Comparison of ENCODE assay signal across 8 cellular contexts in the genomic region with DNA sequence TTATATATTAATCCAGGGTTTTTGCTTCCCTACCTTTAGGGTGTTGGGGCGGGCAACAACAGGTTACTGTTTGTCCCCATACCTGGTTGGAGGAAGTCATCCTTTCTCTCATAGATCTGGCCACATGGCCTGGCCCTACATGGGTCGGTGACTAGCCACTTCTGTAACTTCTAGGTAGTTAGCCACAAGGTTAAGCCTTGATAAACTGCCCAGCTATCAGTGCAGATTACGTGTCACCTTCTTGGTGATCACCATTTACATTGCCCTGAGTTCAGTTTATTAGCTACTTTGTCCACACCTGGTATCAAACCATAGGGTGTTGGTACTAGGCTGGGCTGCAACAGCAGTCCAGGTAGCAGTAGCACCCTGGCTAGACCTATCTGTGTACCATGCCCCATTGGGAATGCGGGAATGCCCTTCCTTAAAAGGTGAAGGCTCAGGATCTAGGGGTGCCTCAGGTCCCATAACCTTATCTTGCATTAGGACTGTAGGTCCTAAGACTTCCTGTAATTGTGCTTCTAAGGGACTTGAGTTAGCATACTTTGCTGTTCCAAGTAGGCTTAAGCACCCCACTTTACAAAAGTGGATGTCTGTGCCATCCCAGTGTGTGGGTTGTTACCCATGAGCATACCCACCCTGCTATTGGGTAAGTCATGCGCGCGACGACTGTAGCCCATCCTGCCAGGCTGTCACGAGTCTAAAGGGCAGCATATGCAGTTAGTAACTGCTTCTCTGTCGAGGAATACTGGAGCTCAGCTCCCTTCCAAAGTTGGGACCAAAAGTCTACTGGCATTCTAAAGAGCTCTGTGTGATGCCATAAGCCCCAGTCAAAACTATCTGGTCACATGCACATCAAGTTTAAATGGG. TPM values are rescaled to one million over a fixed set of nuclear protein-coding genes. Genes with fewer than 3 reads are reported as not detected.
DNase-seq lines count a peak whose midpoint lies in the region; ATAC-seq, FAIRE-seq and TF ChIP-seq lines count a peak whose summit lies in the region.

No MANE protein-coding gene starts in this region.

- H3K4me3 Mint-ChIP-seq in effector memory CD8-positive, alpha-beta T cell = peak overlapping the region; percentile 88 to 90

- H3K27ac ChIP-seq in BLaER1 = no peak overlapping the region
- no peak overlapping the region for H3K27ac ChIP-seq in MM.1S (ENCODE audit: low read length)
- peak overlapping the region; percentile 71 to 92 (median 82) for H3K27ac ChIP-seq in pancreas

- H3K27me3 ChIP-seq in BLaER1 (no peaks in the 10 kb centered on the region), MM.1S (replicated peaks; ENCODE audit: insufficient read depth, low read length) (no peaks in the 10 kb centered on the region), pancreas (no peaks in the 10 kb centered on the region)

- FAIRE-seq in pancreas (lab: Jason Lieb, UNC) = no peak

- H3K27ac Mint-ChIP-seq in effector memory CD8-positive, alpha-beta T cell = peak overlapping the region; percentile 89 to 90

- peaks cover 21% of the 10 kb centered on the region for H3K4me1 ChIP-seq in BLaER1
- H3K4me1 ChIP-seq in MM.1S (ENCODE audit: low read length) = peaks cover 3% of the 10 kb centered on the region; the same call in 1 of the 2 replicates
- peaks cover 9 to 15% (median 14%) of the 10 kb centered on the region in 3 donors for H3K4me1 ChIP-seq in pancreas

- no peaks in the 10 kb centered on the region for H3K9me3 Mint-ChIP-seq in effector memory CD8-positive, alpha-beta T cell

- no peaks in the 10 kb centered on the region for H3K9me2 ChIP-seq in MM.1S (replicated peaks; ENCODE audit: insufficient read depth, low read length)

- peaks cover 11% of the 10 kb centered on the region for H3K36me3 Mint-ChIP-seq in effector memory CD8-positive, alpha-beta T cell (ENCODE audit: insufficient read depth)

- peaks cover 7% of the 10 kb centered on the region; the same call in 1 of the 2 replicates for H4K20me1 ChIP-seq in BLaER1
- no peaks in the 10 kb centered on the region for H4K20me1 ChIP-seq in MM.1S (ENCODE audit: insufficient read depth, low read length)

- H3K79me2 ChIP-seq in MM.1S (ENCODE audit: low read length) = peaks cover 12% of the 10 kb centered on the region

- intact Hi-C loops in pancreas (cut with DNase I) = no loop called here

- no peaks in the 10 kb centered on the region for H3F3A ChIP-seq in MM.1S (ENCODE audit: insufficient read depth, low read length)

- no peak overlapping the region for H3K9ac ChIP-seq in BLaER1
- no peak overlapping the region for H3K9ac ChIP-seq in MM.1S (ENCODE audit: low read length)

- H3K4me3 ChIP-seq in BLaER1 (peak overlapping the region; percentile 65; the same call in 1 of the 2 replicates), MM.1S (ENCODE audit: low read length) (peak overlapping the region; percentile 68; the same call in 1 of the 2 replicates), pancreas (peak overlapping the region in 1 of 4 donors; percentile 61)

- H3K4me2 ChIP-seq in BLaER1 (peak overlapping the region; percentile 75), MM.1S (ENCODE audit: low read depth, low read length) (peak overlapping the region; percentile 54; the same call in 1 of the 2 replicates)

- no peak overlapping the region for H2AFZ ChIP-seq in MM.1S (ENCODE audit: low read length)

- H3K4me1 Mint-ChIP-seq in effector memory CD8-positive, alpha-beta T cell (ENCODE audit: low read depth in 2 of 2) = peaks cover 26 to 36% of the 10 kb centered on the region in 2 donors

- peaks cover 17% of the 10 kb centered on the region for H3K9me3 ChIP-seq in BLaER1
- H3K9me3 ChIP-seq in MM.1S (replicated peaks; ENCODE audit: insufficient read depth, low read length) = no peaks in the 10 kb centered on the region
- no peaks in the 10 kb centered on the region for H3K9me3 ChIP-seq in pancreas

- TF ChIP-seq CTCF in MM.1S (IDR thresholded peaks at IDR 0.05; ENCODE audit: low read length) = no peak
- no peak for TF ChIP-seq CTCF in pancreas (IDR thresholded peaks at IDR 0.05)

- ATAC-seq in effector memory CD8-positive, alpha-beta T cell (replicated peaks) = no peak
- ATAC-seq in pancreas = no peak
- no peak for ATAC-seq in HG02884 (IDR thresholded peaks at IDR 0.05; ENCODE audit: unreplicated experiment)

- H3K36me3 ChIP-seq in BLaER1 (peaks cover 28% of the 10 kb centered on the region), MM.1S (replicated peaks; ENCODE audit: insufficient read depth, low read length) (no peaks in the 10 kb centered on the region), pancreas (no peaks in the 10 kb centered on the region)

- DNase-seq in MM.1S = no peak
- no peak for DNase-seq in effector memory CD8-positive, alpha-beta T cell
- peak in 1 of 6 donors; percentile 27 for DNase-seq in pancreas
- DNase-seq in SW 1271 (lab: John Stamatoyannopoulos, UW) = no peak
- DNase-seq in effector CD8-positive, alpha-beta T cell (lab: John Stamatoyannopoulos, UW) = no peak
- DNase-seq in NCI-H748 treated with DMSO at 0.1 percent for 48 hours (lab: John Stamatoyannopoulos, UW) = no peak

- WGBS in pancreas, 2 donors = 77 to 83% methylated on average over 10 of the region's 10 CpGs

- no peaks in the 10 kb centered on the region for H3K27me3 Mint-ChIP-seq in effector memory CD8-positive, alpha-beta T cell

RNA-seq across cellular contexts. Expression of a gene that starts 5.2 kb away (rescaled TPM):
- total RNA-seq in pancreas = 1 to 10 TPM; 1.5 to 5.0 (median 2.1) TPM
- polyA plus RNA-seq in pancreas = 1 to 10 TPM; 1.2 to 1.6 TPM

RNA-seq across cellular contexts. Expression of a gene that starts 19.0 kb away (rescaled TPM):
- 10 to 100 TPM in 1 of 6 donors, 1 to 10 TPM in 5; 4.4 to 13.2 (median 7.4) TPM for total RNA-seq in pancreas
- 10 to 100 TPM in 1 of 2 donors, 1 to 10 TPM in 1; 6.3 to 10.5 TPM for polyA plus RNA-seq in pancreas

RNA-seq across cellular contexts. Expression of a gene that starts 44.6 kb away (rescaled TPM):
- 1 to 10 TPM; 2.1 to 4.4 (median 2.8) TPM for total RNA-seq in pancreas
- polyA plus RNA-seq in pancreas = 1 to 10 TPM in 1 of 2 donors, under 1 TPM in 1; 0.80 to 1.9 TPM

Comparison
In these comparisons a context has a peak if more than half of its experiments do, and no peak if none do; other contexts are left out.
1. H3K27ac ChIP-seq: peak in pancreas (4 of 4); none in BLaER1 (single experiment) and MM.1S (single experiment).